In genomic region chr12:91361864-91362263, GRCh38 we compare ENCODE assay signal across 8 cellular contexts.
DNase-seq lines count a peak whose midpoint lies in the region; ATAC-seq, FAIRE-seq and TF ChIP-seq lines count a peak whose summit lies in the region.

No MANE protein-coding gene starts in this region.

- DNase-seq in AML-193 (lab: John Stamatoyannopoulos, UW) = peak; percentile 43 to 45
- peak; percentile 11 for DNase-seq in GM20000 (ENCODE audit: low spot score)
- peak; percentile 21 for DNase-seq in NCI-H345 (lab: John Stamatoyannopoulos, UW)
- peak; percentile 50 for DNase-seq in bronchial epithelial cell (ENCODE audit: low read depth)
- peak; percentile 62 to 76 for DNase-seq in lung microvascular endothelial cell (ENCODE audit: low read depth in 2 of 2)
- no peak for DNase-seq in stimulated activated naive CD8-positive, alpha-beta T cell treated with anti-CD3 and anti-CD28 coated beads, Interleukin-15, Interleukin-2, amounts not matched to agents 100 U/mL and 50 U/mL, for 24 hours

- ATAC-seq in HG02759 (IDR thresholded peaks at IDR 0.05; ENCODE audit: unreplicated experiment) (no peak), HG02678 (IDR thresholded peaks at IDR 0.05; ENCODE audit: unreplicated experiment) (no peak)
- no peak for ATAC-seq in stimulated activated naive CD8-positive, alpha-beta T cell treated with anti-CD3 and anti-CD28 coated beads, Interleukin-15, Interleukin-2, amounts not matched to agents 100 U/mL and 50 U/mL, for 24 hours

- H3K27me3 ChIP-seq in bronchial epithelial cell (ENCODE audit: control insufficient read depth, insufficient read depth, low read length) = peaks cover 2% of the 10 kb centered on the region

- H3K4me3 ChIP-seq in bronchial epithelial cell (ENCODE audit: low read depth, low read length) = no peak overlapping the region

- TF ChIP-seq CTCF in GM20000 (IDR thresholded peaks at IDR 0.05; ENCODE audit: extremely low read depth, missing control alignments) = peak; percentile 21
- peak; percentile 27 for TF ChIP-seq CTCF in bronchial epithelial cell (IDR thresholded peaks at IDR 0.05; ENCODE audit: insufficient read depth, low read length, severe bottlenecking)

- no peak for FAIRE-seq in bronchial epithelial cell (lab: Jason Lieb, UNC)

- no peaks in the 10 kb centered on the region for H3K36me3 ChIP-seq in bronchial epithelial cell (ENCODE audit: control insufficient read depth, insufficient read depth, low read length)
